ENCODE assay signal across 7 cellular contexts in genomic region chr7:34124765-34125164, GRCh38.
"Had no signal": no experiment of that assay in that cellular context is flagged by ENCODE, and none has a peak within 500 bp of the region (broad histone marks: within the 10 kb centered on the region; RNA-seq: fewer than 3 reads in every experiment).

No MANE protein-coding gene starts in this region.

- ATAC-seq: HepG2 had no signal

- DNase-seq: IMR-90, KBM-7, KG1 had no signal

- H3K9ac ChIP-seq: KMS-11 had no signal

- H3K27ac ChIP-seq: HL-60, KMS-11 had no signal

- H3K4me2 ChIP-seq: KMS-11 had no signal

- FAIRE-seq: HepG2, HTR-8/SVneo had no signal
